ENCODE assay signal across 14 cellular contexts in genomic region chr6:1619106-1619665, GRCh38. TPM values are rescaled to one million over a fixed set of nuclear protein-coding genes. Genes with fewer than 3 reads are reported as not detected.
DNase-seq lines count a peak whose midpoint lies in the region; ATAC-seq, FAIRE-seq and TF ChIP-seq lines count a peak whose summit lies in the region.
"Had no signal": no experiment of that assay in that cellular context is flagged by ENCODE, and none has a peak within 500 bp of the region (broad histone marks: within the 10 kb centered on the region; RNA-seq: fewer than 3 reads in every experiment).

No MANE protein-coding gene starts in this region.

- H2AFZ ChIP-seq in astrocyte (ENCODE audit: low read depth, low read length) = no peak overlapping the region

- no peak overlapping the region for H3K27ac ChIP-seq in astrocyte (ENCODE audit: low read depth, low read length)
- H3K27ac ChIP-seq: spleen had no signal

- no peaks in the 10 kb centered on the region for H3K4me1 Mint-ChIP-seq in astrocyte (ENCODE audit: low read depth, unreplicated experiment)

- H3K4me3 Mint-ChIP-seq in astrocyte (ENCODE audit: unreplicated experiment) = no peak overlapping the region
- H3K4me3 Mint-ChIP-seq: activated CD4-positive, alpha-beta memory T cell treated with anti-CD3 and anti-CD28 coated beads, Interleukin-2, amount 10 ng/mL, durations not matched to agents 7 days and 5 days had no signal

- no peak overlapping the region for H3K27ac Mint-ChIP-seq in astrocyte (ENCODE audit: unreplicated experiment)
- H3K27ac Mint-ChIP-seq: activated CD4-positive, alpha-beta memory T cell treated with anti-CD3 and anti-CD28 coated beads, Interleukin-2, amount 10 ng/mL, durations not matched to agents 7 days and 5 days; CD4-positive, alpha-beta memory T cell had no signal

- peaks cover 15% of the 10 kb centered on the region for H3K9me3 Mint-ChIP-seq in astrocyte (ENCODE audit: unreplicated experiment)
- H3K9me3 Mint-ChIP-seq: activated CD4-positive, alpha-beta memory T cell treated with anti-CD3 and anti-CD28 coated beads, Interleukin-2, amount 10 ng/mL, durations not matched to agents 7 days and 5 days; CD4-positive, alpha-beta memory T cell had no signal

- H3K27me3 ChIP-seq in astrocyte (ENCODE audit: insufficient read depth, low read length) = peaks cover 64% of the 10 kb centered on the region

- H3K36me3 ChIP-seq in astrocyte (ENCODE audit: insufficient read depth, low read length) = no peaks in the 10 kb centered on the region

- peaks cover 13% of the 10 kb centered on the region for H3K79me2 ChIP-seq in astrocyte (ENCODE audit: insufficient read depth, low read length)

- FAIRE-seq in astrocyte (lab: Jason Lieb, UNC) = no peak
- FAIRE-seq: islet of Langerhans had no signal

- H3K27me3 Mint-ChIP-seq in astrocyte (ENCODE audit: low read depth, unreplicated experiment) = peaks cover 62% of the 10 kb centered on the region

- no peak for ATAC-seq in stimulated activated naive CD8-positive, alpha-beta T cell treated with anti-CD3 and anti-CD28 coated beads, Interleukin-15, Interleukin-2, amounts not matched to agents 100 U/mL and 50 U/mL, for 24 hours

- peaks cover 11% of the 10 kb centered on the region for H4K20me1 ChIP-seq in astrocyte (ENCODE audit: insufficient read depth, low read length)

- H3K36me3 Mint-ChIP-seq in astrocyte (ENCODE audit: low read depth, unreplicated experiment) = peaks cover 4% of the 10 kb centered on the region

- H3K4me2 ChIP-seq in astrocyte (ENCODE audit: low read length) = peak overlapping the region; percentile 60

- TF ChIP-seq CTCF in GM10266 (IDR thresholded peaks at IDR 0.05; ENCODE audit: control insufficient read depth, insufficient read depth, low read depth, missing control alignments) (no peak), astrocyte (IDR thresholded peaks at IDR 0.05; ENCODE audit: insufficient read depth, low read depth, low read length) (no peak)

- H3K4me3 ChIP-seq in astrocyte (ENCODE audit: insufficient read depth, low read depth, low read length) = no peak overlapping the region
- H3K4me3 ChIP-seq in iPS-18c (ENCODE audit: insufficient read depth, low read depth, low read length) = peak overlapping the region; percentile 44

- H3K4me1 ChIP-seq in astrocyte (ENCODE audit: insufficient read depth, low read length) = peaks cover 8% of the 10 kb centered on the region

- H3K9ac ChIP-seq in astrocyte (ENCODE audit: low read length) = no peak overlapping the region

- DNase-seq in GM10266 (ENCODE audit: extremely low spot score) = peak; percentile 42
- no peak for DNase-seq in astrocyte (ENCODE audit: low read depth)
- DNase-seq in retina = peak; percentile 46
- no peak for DNase-seq in activated CD8-positive, alpha-beta memory T cell treated with anti-CD3 and anti-CD28 coated beads, Interleukin-2, amount 50 U/mL, for 4 hours
- DNase-seq in H4 (ENCODE audit: low spot score) = no peak
- no peak for DNase-seq in stimulated activated naive CD8-positive, alpha-beta T cell treated with anti-CD3 and anti-CD28 coated beads, Interleukin-15, Interleukin-2, amounts not matched to agents 100 U/mL and 50 U/mL, for 24 hours
- DNase-seq in MV-4-11 (lab: John Stamatoyannopoulos, UW) = no peak
- DNase-seq: ACHN; activated CD4-positive, alpha-beta memory T cell treated with anti-CD3 and anti-CD28 coated beads, Interleukin-2, amount 10 ng/mL, durations not matched to agents 7 days and 5 days; CD4-positive, alpha-beta memory T cell; NCI-H2107 had no signal

- H3K9me3 ChIP-seq in astrocyte (ENCODE audit: insufficient read depth, low read depth, low read length) = no peaks in the 10 kb centered on the region
- H3K9me3 ChIP-seq in iPS-18c (ENCODE audit: control insufficient read depth, insufficient read depth, low read length) = peaks cover 2% of the 10 kb centered on the region

RNA-seq across cellular contexts. Expression of gene FOXC1, which starts 9.5 kb away (rescaled TPM):
- 2.8 and 2.9 TPM in 2 replicates for total RNA-seq in astrocyte
- total RNA-seq in H4 (2014; rRNA removed; shearing (Covaris generic)) = 4.8 and 4.9 TPM in 2 replicates
- total RNA-seq: CD4-positive, alpha-beta memory T cell had no signal

Comparison
In these comparisons a context has a peak if more than half of its experiments do, and no peak if none do; other contexts are left out.
1. DNase-seq: peak in GM10266 (single experiment) and retina (single experiment); none in astrocyte (single experiment), activated CD8-positive, alpha-beta memory T cell treated with anti-CD3 and anti-CD28 coated beads, Interleukin-2, amount 50 U/mL, for 4 hours (single experiment), H4 (single experiment), stimulated activated naive CD8-positive, alpha-beta T cell treated with anti-CD3 and anti-CD28 coated beads, Interleukin-15, Interleukin-2, amounts not matched to agents 100 U/mL and 50 U/mL, for 24 hours (single experiment) and MV-4-11 (single experiment).